In genomic region chr1:13456894-13457532, GRCh38 we compare ENCODE assay signal across 28 cellular contexts. TPM values are rescaled to one million over a fixed set of nuclear protein-coding genes. Genes with fewer than 3 reads are reported as not detected.
"Had no signal": no experiment of that assay in that cellular context is flagged by ENCODE, and none has a peak within 500 bp of the region (broad histone marks: within the 10 kb centered on the region; RNA-seq: fewer than 3 reads in every experiment).

No MANE protein-coding gene starts in this region.

- H3K4me3 ChIP-seq: cardiac muscle cell, dorsolateral prefrontal cortex, left lung, lower lobe of right lung, ovary, sigmoid colon, skin epidermis, spleen, testis, tibial nerve, upper lobe of left lung had no signal

- H3K27ac ChIP-seq: cardiac muscle cell, dorsolateral prefrontal cortex, epithelial cell of prostate, left lung, lower lobe of right lung, ovary, sigmoid colon, skin epidermis, spleen, testis, tibial nerve, upper lobe of left lung had no signal

- DNase-seq: dorsolateral prefrontal cortex; effector CD4-positive, alpha-beta T cell; endodermal cell; foreskin fibroblast; glutamatergic neuron; kidney; left lung; lower lobe of right lung; natural killer cell; occipital lobe; ovary; sigmoid colon; spleen; stimulated activated CD4-positive, alpha-beta T cell treated with anti-CD3 and anti-CD28 coated beads, Interleukin-4, amount 100 ng/mL, for 4 hours; stimulated activated naive CD8-positive, alpha-beta T cell treated with anti-CD3 and anti-CD28 coated beads, Interleukin-15, Interleukin-2, amounts not matched to agents 100 U/mL and 50 U/mL, for 24 hours; substantia nigra; testis; upper lobe of left lung had no signal

- H3K27me3 ChIP-seq: cardiac muscle cell, ovary, testis, tibial nerve, upper lobe of left lung had no signal

- H3K4me1 ChIP-seq: left lung, lower lobe of right lung, sigmoid colon, spleen, testis, tibial nerve, upper lobe of left lung had no signal

- H3K36me3 ChIP-seq: cardiac muscle cell, left lung, lower lobe of right lung, ovary, sigmoid colon, spleen, tibial nerve, upper lobe of left lung had no signal

- ATAC-seq: esophagus mucosa; left lung; lower lobe of right lung; natural killer cell; stimulated activated memory B cell treated with anti-CD40 and anti-IgM and Interleukin-4, amounts not matched to agents 10 μg/mL and 1 μg/mL and 100 μg/mL, for 72 hours; stimulated activated naive CD8-positive, alpha-beta T cell treated with anti-CD3 and anti-CD28 coated beads, Interleukin-15, Interleukin-2, amounts not matched to agents 100 U/mL and 50 U/mL, for 24 hours had no signal

- H3K9me3 ChIP-seq: left lung, lower lobe of right lung, ovary, sigmoid colon, testis, upper lobe of left lung had no signal

RNA-seq across cellular contexts. Expression of gene PRAMEF20, which starts 46.8 kb away (rescaled TPM):
- total RNA-seq: cardiac muscle cell, dorsolateral prefrontal cortex, endodermal cell, esophagus mucosa, kidney, left lung, lower lobe of right lung, mesenteric fat pad, mononuclear cell, natural killer cell, occipital lobe, ovary, pulmonary artery endothelial cell, sigmoid colon, spleen, tibial nerve, upper lobe of left lung had no signal
- polyA plus RNA-seq: cardiac muscle cell, neural cell, ovary, sigmoid colon had no signal

RNA-seq across cellular contexts. Expression of gene LRRC38, which starts 56.8 kb away (rescaled TPM):
- total RNA-seq: cardiac muscle cell, esophagus mucosa, kidney, left lung, lower lobe of right lung, mesenteric fat pad, mononuclear cell, natural killer cell, occipital lobe, pulmonary artery endothelial cell, sigmoid colon had no signal
- polyA plus RNA-seq: cardiac muscle cell, neural cell, sigmoid colon had no signal
